1 cellular context compared by ENCODE assay signal in the genomic region with DNA sequence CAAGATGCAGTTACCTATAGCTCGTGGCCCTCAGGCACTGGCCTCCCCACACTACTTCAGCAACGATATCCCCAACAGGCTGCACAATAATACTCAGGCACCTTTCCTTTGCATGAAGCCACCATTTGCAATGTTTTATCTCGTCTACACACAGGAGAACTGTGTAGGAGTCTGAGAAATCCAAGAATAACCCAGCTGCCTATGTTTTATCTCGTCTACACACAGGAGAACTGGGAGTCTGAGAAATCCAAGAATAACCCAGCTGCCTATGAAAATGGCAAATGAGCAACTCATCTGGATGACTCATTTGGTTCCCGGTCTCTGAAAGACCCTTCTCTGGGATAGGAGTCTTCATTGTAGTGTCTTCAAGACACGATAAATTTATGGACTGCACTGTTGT.
TF ChIP-seq lines count a peak whose summit lies in the region.

No MANE protein-coding gene starts in this region.

TF ChIP-seq in K562, 482 proteins besides CTCF, POLR2A, EP300 and RAD21 (continued from another document):
- TF ChIP-seq YY1 (IDR thresholded peaks at IDR 0.05; ENCODE audit: borderline replicate concordance in 1 of 3, control insufficient read depth in 1 of 3, extremely low read depth in 1 of 3, insufficient read depth in 3 of 3, insufficient read length in 1 of 3, insufficient replicate concordance in 2 of 3, low read depth in 1 of 3, low read length in 2 of 3) (peak in 1 of 3 experiments; percentile 23), MTF1 (CRISPR knock-in tag; IDR thresholded peaks at IDR 0.05; ENCODE audit: borderline replicate concordance) (no peak), FOXM1 (IDR thresholded peaks at IDR 0.05; ENCODE audit: low read depth) (peak; percentile 11; the same call in 1 of the 2 replicates), FOXM1 (CRISPR knock-in tag; IDR thresholded peaks at IDR 0.05; ENCODE audit: low read depth) (no peak), SMARCB1 (IDR thresholded peaks at IDR 0.05; ENCODE audit: insufficient read length, low read depth) (no peak), ZNF431 (CRISPR knock-in tag; IDR thresholded peaks at IDR 0.05) (no peak), HDAC1 (IDR thresholded peaks at IDR 0.05) (no peak), RAD51 (IDR thresholded peaks at IDR 0.05; ENCODE audit: borderline replicate concordance, low read depth) (no peak), JUND (IDR thresholded peaks at IDR 0.05; ENCODE audit: borderline replicate concordance, low read depth, low read length) (peak; percentile 89), JUND (tag; IDR thresholded peaks at IDR 0.05; ENCODE audit: borderline replicate concordance, low read depth, low read length) (peak; percentile 87; the same call in 2 of the 3 replicates), BHLHE40 (IDR thresholded peaks at IDR 0.05; ENCODE audit: low read length) (no peak), MYNN (IDR thresholded peaks at IDR 0.05) (no peak), MYNN (CRISPR knock-in tag; IDR thresholded peaks at IDR 0.05) (no peak), PCBP2 (IDR thresholded peaks at IDR 0.05; ENCODE audit: low read depth, low read length, poor library complexity, severe bottlenecking) (no peak), ZNF232 (CRISPR knock-in tag; IDR thresholded peaks at IDR 0.05) (no peak), DPF2 (IDR thresholded peaks at IDR 0.05) (peak; percentile 68), FOSL1 (tag; conservative IDR thresholded peaks at IDR 0.05) (peak; percentile 74), NFIC (IDR thresholded peaks at IDR 0.05) (peak; percentile 48), ELF4 (CRISPR knock-in tag; IDR thresholded peaks at IDR 0.05) (0 out of 2 replicates have a peak, but pooled peaks have one; percentile 5), KDM1A (IDR thresholded peaks at IDR 0.05) (peak; percentile 54 to 56), TEAD4 (IDR thresholded peaks at IDR 0.05; ENCODE audit: low read length) (peak; percentile 75), TEAD4 (CRISPR knock-in tag; IDR thresholded peaks at IDR 0.05; ENCODE audit: borderline replicate concordance) (no peak), HOXB6 (CRISPR knock-in tag; IDR thresholded peaks at IDR 0.05; ENCODE audit: borderline replicate concordance) (no peak), ZNF311 (CRISPR knock-in tag; IDR thresholded peaks at IDR 0.05) (peak; percentile 40; the same call in 1 of the 2 replicates), KLF16 (IDR thresholded peaks at IDR 0.05) (peak; percentile 64; the same call in 1 of the 2 replicates), ARNT (IDR thresholded peaks at IDR 0.05) (0 out of 4 replicates have a peak, but pooled peaks of 1 of the 2 experiments have one; percentile 38), SOX6 (IDR thresholded peaks at IDR 0.05) (peak; percentile 61; the same call in 1 of the 2 replicates), ARID1B (IDR thresholded peaks at IDR 0.05) (peak; percentile 85), NCOR1 (IDR thresholded peaks at IDR 0.05) (peak; percentile 86), GATAD2B (IDR thresholded peaks at IDR 0.05; ENCODE audit: borderline replicate concordance) (peak; percentile 14; the same call in 1 of the 2 replicates), CEBPB (tag; IDR thresholded peaks at IDR 0.05) (no peak), ASH1L (IDR thresholded peaks at IDR 0.05; ENCODE audit: borderline replicate concordance, low read depth, partially characterized antibody) (no peak), ZKSCAN8 (CRISPR knock-in tag; IDR thresholded peaks at IDR 0.05) (peak; percentile 43; the same call in 1 of the 2 replicates), SMARCE1 (IDR thresholded peaks at IDR 0.05) (0 out of 2 replicates have a peak, but pooled peaks have one; percentile 43), EHMT2 (IDR thresholded peaks at IDR 0.05) (peak; percentile 52), MTA2 (IDR thresholded peaks at IDR 0.05; ENCODE audit: low read depth) (peak; percentile 51; the same call in 1 of the 2 replicates), NR2C1 (IDR thresholded peaks at IDR 0.05) (no peak), NR2C1 (tag; IDR thresholded peaks at IDR 0.05) (no peak)
- TF ChIP-seq, protein P1, sequence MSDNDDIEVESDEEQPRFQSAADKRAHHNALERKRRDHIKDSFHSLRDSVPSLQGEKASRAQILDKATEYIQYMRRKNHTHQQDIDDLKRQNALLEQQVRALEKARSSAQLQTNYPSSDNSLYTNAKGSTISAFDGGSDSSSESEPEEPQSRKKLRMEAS (CRISPR knock-in tag; IDR thresholded peaks at IDR 0.05) = no peak
- TF ChIP-seq, protein P2, sequence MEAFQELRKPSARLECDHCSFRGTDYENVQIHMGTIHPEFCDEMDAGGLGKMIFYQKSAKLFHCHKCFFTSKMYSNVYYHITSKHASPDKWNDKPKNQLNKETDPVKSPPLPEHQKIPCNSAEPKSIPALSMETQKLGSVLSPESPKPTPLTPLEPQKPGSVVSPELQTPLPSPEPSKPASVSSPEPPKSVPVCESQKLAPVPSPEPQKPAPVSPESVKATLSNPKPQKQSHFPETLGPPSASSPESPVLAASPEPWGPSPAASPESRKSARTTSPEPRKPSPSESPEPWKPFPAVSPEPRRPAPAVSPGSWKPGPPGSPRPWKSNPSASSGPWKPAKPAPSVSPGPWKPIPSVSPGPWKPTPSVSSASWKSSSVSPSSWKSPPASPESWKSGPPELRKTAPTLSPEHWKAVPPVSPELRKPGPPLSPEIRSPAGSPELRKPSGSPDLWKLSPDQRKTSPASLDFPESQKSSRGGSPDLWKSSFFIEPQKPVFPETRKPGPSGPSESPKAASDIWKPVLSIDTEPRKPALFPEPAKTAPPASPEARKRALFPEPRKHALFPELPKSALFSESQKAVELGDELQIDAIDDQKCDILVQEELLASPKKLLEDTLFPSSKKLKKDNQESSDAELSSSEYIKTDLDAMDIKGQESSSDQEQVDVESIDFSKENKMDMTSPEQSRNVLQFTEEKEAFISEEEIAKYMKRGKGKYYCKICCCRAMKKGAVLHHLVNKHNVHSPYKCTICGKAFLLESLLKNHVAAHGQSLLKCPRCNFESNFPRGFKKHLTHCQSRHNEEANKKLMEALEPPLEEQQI (IDR thresholded peaks at IDR 0.05) = peak; percentile 46; the same call in 1 of the 2 replicates
- TF ChIP-seq, protein P3, sequence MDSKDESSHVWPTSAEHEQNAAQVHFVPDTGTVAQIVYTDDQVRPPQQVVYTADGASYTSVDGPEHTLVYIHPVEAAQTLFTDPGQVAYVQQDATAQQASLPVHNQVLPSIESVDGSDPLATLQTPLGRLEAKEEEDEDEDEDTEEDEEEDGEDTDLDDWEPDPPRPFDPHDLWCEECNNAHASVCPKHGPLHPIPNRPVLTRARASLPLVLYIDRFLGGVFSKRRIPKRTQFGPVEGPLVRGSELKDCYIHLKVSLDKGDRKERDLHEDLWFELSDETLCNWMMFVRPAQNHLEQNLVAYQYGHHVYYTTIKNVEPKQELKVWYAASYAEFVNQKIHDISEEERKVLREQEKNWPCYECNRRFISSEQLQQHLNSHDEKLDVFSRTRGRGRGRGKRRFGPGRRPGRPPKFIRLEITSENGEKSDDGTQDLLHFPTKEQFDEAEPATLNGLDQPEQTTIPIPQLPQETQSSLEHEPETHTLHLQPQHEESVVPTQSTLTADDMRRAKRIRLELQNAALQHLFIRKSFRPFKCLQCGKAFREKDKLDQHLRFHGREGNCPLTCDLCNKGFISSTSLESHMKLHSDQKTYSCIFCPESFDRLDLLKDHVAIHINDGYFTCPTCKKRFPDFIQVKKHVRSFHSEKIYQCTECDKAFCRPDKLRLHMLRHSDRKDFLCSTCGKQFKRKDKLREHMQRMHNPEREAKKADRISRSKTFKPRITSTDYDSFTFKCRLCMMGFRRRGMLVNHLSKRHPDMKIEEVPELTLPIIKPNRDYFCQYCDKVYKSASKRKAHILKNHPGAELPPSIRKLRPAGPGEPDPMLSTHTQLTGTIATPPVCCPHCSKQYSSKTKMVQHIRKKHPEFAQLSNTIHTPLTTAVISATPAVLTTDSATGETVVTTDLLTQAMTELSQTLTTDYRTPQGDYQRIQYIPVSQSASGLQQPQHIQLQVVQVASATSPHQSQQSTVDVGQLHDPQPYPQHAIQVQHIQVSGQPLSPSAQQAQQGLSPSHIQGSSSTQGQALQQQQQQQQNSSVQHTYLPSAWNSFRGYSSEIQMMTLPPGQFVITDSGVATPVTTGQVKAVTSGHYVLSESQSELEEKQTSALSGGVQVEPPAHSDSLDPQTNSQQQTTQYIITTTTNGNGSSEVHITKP (IDR thresholded peaks at IDR 0.05; ENCODE audit: partially characterized antibody) = no peak
- TF ChIP-seq, protein P4, sequence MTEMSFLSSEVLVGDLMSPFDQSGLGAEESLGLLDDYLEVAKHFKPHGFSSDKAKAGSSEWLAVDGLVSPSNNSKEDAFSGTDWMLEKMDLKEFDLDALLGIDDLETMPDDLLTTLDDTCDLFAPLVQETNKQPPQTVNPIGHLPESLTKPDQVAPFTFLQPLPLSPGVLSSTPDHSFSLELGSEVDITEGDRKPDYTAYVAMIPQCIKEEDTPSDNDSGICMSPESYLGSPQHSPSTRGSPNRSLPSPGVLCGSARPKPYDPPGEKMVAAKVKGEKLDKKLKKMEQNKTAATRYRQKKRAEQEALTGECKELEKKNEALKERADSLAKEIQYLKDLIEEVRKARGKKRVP (CRISPR knock-in tag; IDR thresholded peaks at IDR 0.05) = 0 out of 2 replicates have a peak, but pooled peaks have one; percentile 47
- TF ChIP-seq, protein P5, sequence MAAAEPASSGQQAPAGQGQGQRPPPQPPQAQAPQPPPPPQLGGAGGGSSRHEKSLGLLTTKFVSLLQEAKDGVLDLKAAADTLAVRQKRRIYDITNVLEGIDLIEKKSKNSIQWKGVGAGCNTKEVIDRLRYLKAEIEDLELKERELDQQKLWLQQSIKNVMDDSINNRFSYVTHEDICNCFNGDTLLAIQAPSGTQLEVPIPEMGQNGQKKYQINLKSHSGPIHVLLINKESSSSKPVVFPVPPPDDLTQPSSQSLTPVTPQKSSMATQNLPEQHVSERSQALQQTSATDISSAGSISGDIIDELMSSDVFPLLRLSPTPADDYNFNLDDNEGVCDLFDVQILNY (CRISPR knock-in tag; IDR thresholded peaks at IDR 0.05) = no peak
